ENCODE assay signal across 8 cellular contexts in the genomic region with DNA sequence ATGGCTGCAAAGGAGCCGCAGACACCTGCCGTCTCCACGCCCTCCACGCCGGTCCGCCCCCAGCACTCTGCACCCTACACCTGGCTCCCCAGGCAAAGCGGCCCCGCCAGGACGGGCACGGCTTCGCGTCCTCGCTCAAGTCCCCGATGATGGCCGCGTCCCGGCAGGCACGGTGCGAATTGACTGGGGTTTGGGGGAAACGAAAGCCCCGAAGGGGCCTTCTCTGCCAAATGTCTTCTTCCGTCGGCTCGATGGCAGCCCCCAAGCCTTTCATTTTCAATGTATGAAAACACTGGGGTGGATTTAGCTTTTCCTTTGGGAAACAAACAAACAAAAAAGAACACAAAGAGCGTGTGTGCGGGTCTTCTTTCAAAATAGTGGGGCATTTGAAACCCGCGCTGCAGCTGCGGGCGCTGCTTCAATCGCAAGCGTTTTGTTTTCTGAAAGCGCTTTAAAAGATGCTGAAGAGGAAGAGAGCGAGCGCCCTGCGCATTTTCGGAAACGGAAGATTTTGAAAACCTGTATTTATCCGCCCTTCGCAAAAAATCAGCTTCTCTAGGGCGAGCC.
DNase-seq lines count a peak whose midpoint lies in the region; ATAC-seq and TF ChIP-seq lines count a peak whose summit lies in the region.

No MANE protein-coding gene starts in this region.

- peak overlapping the region; percentile 82 for H3K4me3 Mint-ChIP-seq in activated T-helper 1 cell treated with anti-CD3 and anti-CD28 coated beads, Interleukin-12 subunit alpha, Interleukin-12 subunit beta, Interleukin-2, Interleukin-4 antibody, amounts not matched to agents 30 ng/mL and 10 ng/mL and 1 ng/mL, durations not matched to agents 14 hours and 24 hours and 36 hours

- ATAC-seq in HG02852 (IDR thresholded peaks at IDR 0.05; ENCODE audit: unreplicated experiment) = peak; percentile 45
- ATAC-seq in HG03135 (IDR thresholded peaks at IDR 0.05; ENCODE audit: unreplicated experiment) = no peak
- no peak for ATAC-seq in GM19452 (IDR thresholded peaks at IDR 0.05; ENCODE audit: unreplicated experiment)

- peaks cover 47% of the 10 kb centered on the region for H3K27me3 ChIP-seq in ACC112 (ENCODE audit: insufficient read depth, low read length)
- peaks cover 32% of the 10 kb centered on the region for H3K27me3 ChIP-seq in left ventricle myocardium inferior (ENCODE audit: low read depth)

- no peak overlapping the region for H3K27ac Mint-ChIP-seq in activated T-helper 1 cell treated with anti-CD3 and anti-CD28 coated beads, Interleukin-12 subunit alpha, Interleukin-12 subunit beta, Interleukin-2, Interleukin-4 antibody, amounts not matched to agents 30 ng/mL and 10 ng/mL and 1 ng/mL, durations not matched to agents 14 hours and 24 hours and 36 hours

- H3K36me3 Mint-ChIP-seq in activated T-helper 1 cell treated with anti-CD3 and anti-CD28 coated beads, Interleukin-12 subunit alpha, Interleukin-12 subunit beta, Interleukin-2, Interleukin-4 antibody, amounts not matched to agents 30 ng/mL and 10 ng/mL and 1 ng/mL, durations not matched to agents 14 hours and 24 hours and 36 hours (ENCODE audit: low read depth) = peaks cover 2% of the 10 kb centered on the region

- H3K36me3 ChIP-seq in ACC112 (ENCODE audit: insufficient read depth, low read length) (no peaks in the 10 kb centered on the region), left ventricle myocardium inferior (no peaks in the 10 kb centered on the region)

- H3K9me3 ChIP-seq in left ventricle myocardium inferior (replicated peaks) = no peaks in the 10 kb centered on the region

- intact Hi-C loops in activated T-helper 1 cell treated with anti-CD3 and anti-CD28 coated beads, Interleukin-12 subunit alpha, Interleukin-12 subunit beta, Interleukin-2, Interleukin-4 antibody, amounts not matched to agents 30 ng/mL and 10 ng/mL and 1 ng/mL, durations not matched to agents 14 hours and 24 hours and 36 hours (cut with micrococcal nuclease) = no loop called here
- intact Hi-C loops in left ventricle myocardium inferior (cut with micrococcal nuclease) = no loop called here

- peaks cover 19% of the 10 kb centered on the region for H3K4me1 Mint-ChIP-seq in activated T-helper 1 cell treated with anti-CD3 and anti-CD28 coated beads, Interleukin-12 subunit alpha, Interleukin-12 subunit beta, Interleukin-2, Interleukin-4 antibody, amounts not matched to agents 30 ng/mL and 10 ng/mL and 1 ng/mL, durations not matched to agents 14 hours and 24 hours and 36 hours (ENCODE audit: low read depth)

- H3K9me3 Mint-ChIP-seq in activated T-helper 1 cell treated with anti-CD3 and anti-CD28 coated beads, Interleukin-12 subunit alpha, Interleukin-12 subunit beta, Interleukin-2, Interleukin-4 antibody, amounts not matched to agents 30 ng/mL and 10 ng/mL and 1 ng/mL, durations not matched to agents 14 hours and 24 hours and 36 hours = no peaks in the 10 kb centered on the region

- H3K4me3 ChIP-seq in ACC112 (ENCODE audit: low read depth, low read length) (peak overlapping the region; percentile 72), left ventricle myocardium inferior (peak overlapping the region; percentile 66), retinal pigment epithelial cell (ENCODE audit: low read length) (peak overlapping the region; percentile 38)

- no peaks in the 10 kb centered on the region for H3K79me2 ChIP-seq in ACC112 (ENCODE audit: control insufficient read depth, insufficient read depth, low read length, unreplicated experiment)

- TF ChIP-seq CTCF in left ventricle myocardium inferior (IDR thresholded peaks at IDR 0.05; ENCODE audit: borderline replicate concordance) = no peak
- no peak for TF ChIP-seq CTCF in retinal pigment epithelial cell (conservative IDR thresholded peaks at IDR 0.05; ENCODE audit: low read depth, low read length)

- DNase-seq in activated T-helper 1 cell treated with anti-CD3 and anti-CD28 coated beads, Interleukin-12 subunit alpha, Interleukin-12 subunit beta, Interleukin-2, Interleukin-4 antibody, amounts not matched to agents 30 ng/mL and 10 ng/mL and 1 ng/mL, durations not matched to agents 14 hours and 24 hours and 36 hours (ENCODE audit: low spot score) = peak; percentile 4
- DNase-seq in left ventricle myocardium inferior (no peak), retinal pigment epithelial cell (ENCODE audit: low read depth) (no peak), NCI-H2171 (lab: John Stamatoyannopoulos, UW) (no peak)

- H3K27ac ChIP-seq in ACC112 (ENCODE audit: low read depth, low read length) = no peak overlapping the region
- H3K27ac ChIP-seq in left ventricle myocardium inferior (replicated peaks) = no peak overlapping the region

- H2AFZ ChIP-seq in ACC112 (ENCODE audit: low read length, unreplicated experiment) = no peak overlapping the region

- H3K4me1 ChIP-seq in ACC112 (ENCODE audit: control insufficient read depth, insufficient read depth, low read length, unreplicated experiment) (peaks cover 3% of the 10 kb centered on the region), left ventricle myocardium inferior (peaks cover 34% of the 10 kb centered on the region)

- H3K27me3 Mint-ChIP-seq in activated T-helper 1 cell treated with anti-CD3 and anti-CD28 coated beads, Interleukin-12 subunit alpha, Interleukin-12 subunit beta, Interleukin-2, Interleukin-4 antibody, amounts not matched to agents 30 ng/mL and 10 ng/mL and 1 ng/mL, durations not matched to agents 14 hours and 24 hours and 36 hours (ENCODE audit: insufficient read depth) = peaks cover 62% of the 10 kb centered on the region
